In genomic region chr15:69160141-69160975, GRCh38 we compare ENCODE assay signal across 1 cellular context.
A peak's percentile ranks its signal among the peaks of the same experiment; 100 is the strongest.
TF ChIP-seq lines count a peak whose summit lies in the region.

Gene GLCE, plus strand, starts transcription at chr15:69160635. Its CDS starts 95,172 bp downstream, at chr15:69255807.

TF ChIP-seq in HepG2, 621 proteins besides CTCF, POLR2A, EP300 and RAD21 (continued from another document and continues in another):
- peak; percentile 29; the same call in 1 of the 2 replicates for TF ChIP-seq TFE3 (CRISPR knock-in tag; IDR thresholded peaks at IDR 0.05)
- TF ChIP-seq NR3C1 (CRISPR knock-in tag; IDR thresholded peaks at IDR 0.05), result no peak
- no peak for TF ChIP-seq REL (CRISPR knock-in tag; conservative IDR thresholded peaks at IDR 0.05)
- TF ChIP-seq SP4 (CRISPR knock-in tag; IDR thresholded peaks at IDR 0.05), result peak; percentile 97
- no peak for TF ChIP-seq ZNF44 (CRISPR knock-in tag; IDR thresholded peaks at IDR 0.05)
- no peak for TF ChIP-seq ZZZ3 (CRISPR knock-in tag; IDR thresholded peaks at IDR 0.05; ENCODE audit: borderline replicate concordance)
- TF ChIP-seq PAX8 (CRISPR knock-in tag; IDR thresholded peaks at IDR 0.05; ENCODE audit: borderline replicate concordance), result no peak
- no peak for TF ChIP-seq ZNF550 (CRISPR knock-in tag; IDR thresholded peaks at IDR 0.05; ENCODE audit: borderline replicate concordance)
- TF ChIP-seq ZNF136 (CRISPR knock-in tag; IDR thresholded peaks at IDR 0.05; ENCODE audit: low read depth), result no peak
- no peak for TF ChIP-seq ZFP36L2 (CRISPR knock-in tag; IDR thresholded peaks at IDR 0.05)
- no peak for TF ChIP-seq MED8 (CRISPR knock-in tag; IDR thresholded peaks at IDR 0.05; ENCODE audit: insufficient replicate concordance)
- no peak for TF ChIP-seq JUND (CRISPR knock-in tag; IDR thresholded peaks at IDR 0.05)
- TF ChIP-seq SATB2 (CRISPR knock-in tag; IDR thresholded peaks at IDR 0.05), result no peak
- TF ChIP-seq ZNF383 (CRISPR knock-in tag; IDR thresholded peaks at IDR 0.05; ENCODE audit: borderline replicate concordance), result no peak
- TF ChIP-seq ZMAT5 (CRISPR knock-in tag; IDR thresholded peaks at IDR 0.05; ENCODE audit: borderline replicate concordance, low read depth), result no peak
- 0 out of 2 replicates have a peak, but pooled peaks have one; percentile 57 for TF ChIP-seq SSRP1 (CRISPR knock-in tag; IDR thresholded peaks at IDR 0.05)
- TF ChIP-seq ZBTB33 (CRISPR knock-in tag; IDR thresholded peaks at IDR 0.05), result no peak
- TF ChIP-seq ETV6 (CRISPR knock-in tag; conservative IDR thresholded peaks at IDR 0.05), result no peak
- TF ChIP-seq ZNF589 (CRISPR knock-in tag; conservative IDR thresholded peaks at IDR 0.05), result no peak; the same call in 1 of the 2 replicates
- no peak for TF ChIP-seq ZNF646 (CRISPR knock-in tag; IDR thresholded peaks at IDR 0.05)
- no peak for TF ChIP-seq ZNF710 (CRISPR knock-in tag; IDR thresholded peaks at IDR 0.05; ENCODE audit: borderline replicate concordance)
- TF ChIP-seq YEATS2 (CRISPR knock-in tag; IDR thresholded peaks at IDR 0.05; ENCODE audit: borderline replicate concordance), result peak; percentile 82
- TF ChIP-seq ZNF746 (CRISPR knock-in tag; IDR thresholded peaks at IDR 0.05), result no peak
- TF ChIP-seq ETV5 (CRISPR knock-in tag; IDR thresholded peaks at IDR 0.05; ENCODE audit: borderline replicate concordance), result no peak
- TF ChIP-seq TSC22D2 (CRISPR knock-in tag; IDR thresholded peaks at IDR 0.05; ENCODE audit: borderline replicate concordance), result no peak
- TF ChIP-seq HNRNPH1 (optimal IDR thresholded peaks at IDR 0.05; ENCODE audit: low read depth, low read length), result no peak
- no peak for TF ChIP-seq NFRKB (IDR thresholded peaks at IDR 0.05)
- TF ChIP-seq ELK4 (CRISPR knock-in tag; IDR thresholded peaks at IDR 0.05; ENCODE audit: borderline replicate concordance), result no peak
- TF ChIP-seq HNF1B (CRISPR knock-in tag; IDR thresholded peaks at IDR 0.05), result no peak; the same call in 1 of the 2 replicates
- TF ChIP-seq REXO4 (CRISPR knock-in tag; IDR thresholded peaks at IDR 0.05; ENCODE audit: borderline replicate concordance), result no peak
- TF ChIP-seq RORA (CRISPR knock-in tag; IDR thresholded peaks at IDR 0.05), result no peak
- no peak for TF ChIP-seq ZBTB44 (CRISPR knock-in tag; IDR thresholded peaks at IDR 0.05)
- TF ChIP-seq SKI (IDR thresholded peaks at IDR 0.05; ENCODE audit: partially characterized antibody), result no peak
- TF ChIP-seq FOXM1 (CRISPR knock-in tag; IDR thresholded peaks at IDR 0.05), result no peak
- TF ChIP-seq ZNF761 (CRISPR knock-in tag; conservative IDR thresholded peaks at IDR 0.05), result no peak
- no peak for TF ChIP-seq CBX2 (IDR thresholded peaks at IDR 0.05; ENCODE audit: low read depth, low read length)
- no peak for TF ChIP-seq CBX2 (CRISPR knock-in tag; IDR thresholded peaks at IDR 0.05; ENCODE audit: low read depth)
- TF ChIP-seq ZNF224 (CRISPR knock-in tag; IDR thresholded peaks at IDR 0.05), result no peak
- TF ChIP-seq ZNF275 (CRISPR knock-in tag; IDR thresholded peaks at IDR 0.05; ENCODE audit: borderline replicate concordance), result peak; percentile 74; the same call in 1 of the 2 replicates
- no peak for TF ChIP-seq HNF4A (CRISPR knock-in tag; IDR thresholded peaks at IDR 0.05)
- TF ChIP-seq THAP9 (CRISPR knock-in tag; IDR thresholded peaks at IDR 0.05; ENCODE audit: borderline replicate concordance), result no peak
- peak; percentile 73; the same call in 1 of the 2 replicates for TF ChIP-seq CBFB (CRISPR knock-in tag; IDR thresholded peaks at IDR 0.05)
